ENCODE assay signal across 14 cellular contexts in genomic region chrX:53186363-53186762, GRCh38. TPM values are rescaled to one million over a fixed set of nuclear protein-coding genes. Genes with fewer than 3 reads are reported as not detected.
A peak's percentile ranks its signal among the peaks of the same experiment; 100 is the strongest.
DNase-seq lines count a peak whose midpoint lies in the region; ATAC-seq, FAIRE-seq and TF ChIP-seq lines count a peak whose summit lies in the region.
"Had no signal": no experiment of that assay in that cellular context is flagged by ENCODE, and none has a peak within 500 bp of the region (broad histone marks: within the 10 kb centered on the region; RNA-seq: fewer than 3 reads in every experiment).

No MANE protein-coding gene starts in this region.

- H3K27ac ChIP-seq in mammary epithelial cell (ENCODE audit: insufficient read depth, low read depth, low read length) = peak overlapping the region; percentile 9
- peak overlapping the region; percentile 13 to 81 (median 56) for H3K27ac ChIP-seq in gastrocnemius medialis
- H3K27ac ChIP-seq: gastroesophageal sphincter, left ventricle myocardium inferior, neutrophil, stomach had no signal

- no peak overlapping the region for H3K9ac ChIP-seq in mammary epithelial cell (ENCODE audit: insufficient read depth, low read length)

- 0% methylated on average over 2 of the region's 2 CpGs for whole genome bisulfite sequencing in mammary epithelial cell (ENCODE audit: low coverage, missing lambda C conversion rate)

- peak; percentile 11 for DNase-seq in Daoy (ENCODE audit: low read depth)
- DNase-seq in LHCN-M2 (ENCODE audit: low read depth) = peak; percentile 22
- DNase-seq in mammary epithelial cell = peak; percentile 96
- DNase-seq in gastrocnemius medialis = peak in 1 of 2 donors; percentile 36
- no peak for DNase-seq in islet precursor cell
- no peak for DNase-seq in GM19239 (ENCODE audit: insufficient read length, low spot score)
- DNase-seq: left ventricle myocardium inferior, stomach had no signal

- TF ChIP-seq CTCF in mammary epithelial cell (conservative IDR thresholded peaks at IDR 0.05 in 1 of 2, IDR thresholded peaks at IDR 0.05 in 1 of 2; ENCODE audit: extremely low read depth in 1 of 2, insufficient read depth in 1 of 2, low read depth in 1 of 2, low read length in 2 of 2) = no peak
- no peak for TF ChIP-seq CTCF in gastrocnemius medialis (IDR thresholded peaks at IDR 0.05 in 4 of 5, conservative IDR thresholded peaks at IDR 0.05 in 1 of 5)

- in situ Hi-C loops in mammary epithelial cell (cut with MboI; ENCODE audit: low sequenced_read_pairs in 2 of 2) = no loop called here
- in situ Hi-C loops in gastrocnemius medialis (cut with MboI; ENCODE audit: low sequenced_read_pairs in 4 of 4) = no loop called here

- no peak overlapping the region for H3K4me3 ChIP-seq in mammary epithelial cell (replicated peaks in 1 of 3; ENCODE audit: insufficient read depth in 1 of 3, low read depth in 2 of 3, low read length in 3 of 3)
- H3K4me3 ChIP-seq in gastrocnemius medialis = no peak overlapping the region
- H3K4me3 ChIP-seq: gastroesophageal sphincter, left ventricle myocardium inferior, stomach had no signal

- CTCF ChIA-PET in mammary epithelial cell (lab: Charles Lee; ENCODE audit: low non-redundant PET) = no interaction called here

- no peaks in the 10 kb centered on the region for H3K9me3 ChIP-seq in mammary epithelial cell (replicated peaks; ENCODE audit: insufficient read depth, low read length)
- H3K9me3 ChIP-seq in gastrocnemius medialis = no peaks in the 10 kb centered on the region
- H3K9me3 ChIP-seq: gastroesophageal sphincter, left ventricle myocardium inferior, neutrophil, stomach had no signal

- no peaks in the 10 kb centered on the region for H3K79me2 ChIP-seq in mammary epithelial cell (ENCODE audit: insufficient read depth, low read length)

- no peak for FAIRE-seq in GM19239 (lab: Jason Lieb, UNC)
- FAIRE-seq: colon, D721Med, GM12891 had no signal

- BruUV-seq in mammary epithelial cell (replicated peaks; lab: Mats Ljungman, UMichigan) = no TSS peak

- dilution Hi-C loops in mammary epithelial cell (cut with HindIII; ENCODE audit: low sequenced_read_pairs) = no loop called here

- no peaks in the 10 kb centered on the region for H3K36me3 ChIP-seq in mammary epithelial cell (ENCODE audit: insufficient read depth, low read length)
- no peaks in the 10 kb centered on the region for H3K36me3 ChIP-seq in gastrocnemius medialis
- H3K36me3 ChIP-seq: gastroesophageal sphincter, left ventricle myocardium inferior, neutrophil had no signal

- no peaks in the 10 kb centered on the region for H4K20me1 ChIP-seq in mammary epithelial cell (ENCODE audit: insufficient read depth, low read length)

- TF ChIP-seq POLR2A in gastrocnemius medialis (IDR thresholded peaks at IDR 0.05) = no peak

- ATAC-seq in gastrocnemius medialis = peak; percentile 56
- ATAC-seq in GM19023 (IDR thresholded peaks at IDR 0.05; ENCODE audit: unreplicated experiment) = no peak
- ATAC-seq: gastroesophageal sphincter had no signal

- intact Hi-C loops in mammary epithelial cell (cut with micrococcal nuclease) = loop anchor here (2.0 kb wide), 1 partner anchor 94 kb away; no protein-coding TSS in a partner anchor
- intact Hi-C loops in gastrocnemius medialis (cut with DNase I; ENCODE audit: low total_unique reads) = no loop called here

- H2AFZ ChIP-seq in mammary epithelial cell (ENCODE audit: low read depth, low read length) = no peak overlapping the region

- H3K4me2 ChIP-seq in mammary epithelial cell (ENCODE audit: insufficient read depth, low read depth, low read length) = no peak overlapping the region

- H3K4me1 ChIP-seq in mammary epithelial cell (ENCODE audit: insufficient read depth, low read length) = peaks cover 24% of the 10 kb centered on the region
- H3K4me1 ChIP-seq in gastrocnemius medialis = peaks cover 0 to 9% of the 10 kb centered on the region in 2 donors
- H3K4me1 ChIP-seq: gastroesophageal sphincter, left ventricle myocardium inferior, stomach had no signal

- H3K27me3 ChIP-seq in mammary epithelial cell (ENCODE audit: insufficient read depth, low read length) = no peaks in the 10 kb centered on the region
- no peaks in the 10 kb centered on the region for H3K27me3 ChIP-seq in gastrocnemius medialis
- H3K27me3 ChIP-seq: gastroesophageal sphincter, neutrophil, stomach had no signal

RNA-seq across cellular contexts. Expression of gene KDM5C, which starts 38.6 kb away (rescaled TPM):
- 44.1 and 55.8 TPM in 2 replicates for total RNA-seq in Daoy (2014; rRNA removed; shearing (Covaris generic))
- total RNA-seq in LHCN-M2 (2014; rRNA removed) = 68.8 and 94.1 TPM in 2 replicates
- 30.8 TPM for polyA plus RNA-seq in LHCN-M2 (2012)
- 100 to 1,000 TPM; 106 to 125 TPM for total RNA-seq in mammary epithelial cell
- 40.2 TPM for polyA plus RNA-seq in mammary epithelial cell
- 90.0 TPM for polyA minus RNA-seq in mammary epithelial cell
- 100 to 1,000 TPM; 143 to 210 (median 147) TPM for total RNA-seq in gastrocnemius medialis

Comparison
In these comparisons a context has a peak if more than half of its experiments do, and no peak if none do; other contexts are left out.
1. DNase-seq: peak in Daoy (single experiment), LHCN-M2 (single experiment) and mammary epithelial cell (single experiment); none in islet precursor cell (single experiment) and GM19239 (single experiment).